In the genomic region with DNA sequence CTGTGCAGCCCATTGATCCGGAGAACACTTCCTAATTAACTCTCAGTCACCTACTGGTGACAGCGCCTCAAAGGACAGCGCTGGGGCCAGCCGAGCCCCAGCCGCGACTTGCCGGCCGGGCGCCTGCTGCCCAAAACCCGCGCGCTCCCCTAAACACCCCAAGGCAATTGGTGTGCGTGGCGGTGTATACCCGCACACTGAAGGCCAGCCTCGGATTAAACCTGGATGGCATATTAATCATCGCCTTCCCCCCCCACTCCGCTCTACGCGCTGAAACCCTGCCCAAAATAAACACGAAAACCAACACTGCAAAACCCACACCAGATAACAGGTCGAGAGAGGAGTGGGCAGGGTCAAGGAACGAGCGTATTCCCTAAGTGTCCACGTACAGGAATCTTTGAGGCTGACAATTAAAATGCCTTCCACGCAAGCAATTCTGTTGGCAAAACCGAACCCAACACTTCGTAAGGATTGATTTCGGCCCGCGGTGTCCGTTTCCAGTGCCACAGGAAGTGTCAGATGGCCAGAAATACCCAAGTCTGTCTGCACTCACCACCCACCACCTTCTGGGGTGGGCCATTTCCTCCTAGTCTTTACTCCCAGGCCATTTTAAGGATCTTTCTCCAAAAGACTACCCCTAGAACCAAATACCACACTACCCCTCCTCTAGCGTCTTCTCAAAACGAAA, we compare ENCODE assay signal across 8 cellular contexts. TPM values are rescaled to one million over a fixed set of nuclear protein-coding genes. Genes with fewer than 3 reads are reported as not detected.
DNase-seq lines count a peak whose midpoint lies in the region; ATAC-seq and TF ChIP-seq lines count a peak whose summit lies in the region.

No MANE protein-coding gene starts in this region.

- no peak for TF ChIP-seq POLR2A in erythroblast (IDR thresholded peaks at IDR 0.05; ENCODE audit: low read length)

- H3K27ac ChIP-seq in Panc1 (ENCODE audit: low read length), result peak overlapping the region; percentile 75
- no peak overlapping the region for H3K27ac ChIP-seq in parathyroid adenoma

- H3K4me2 ChIP-seq in parathyroid adenoma (ENCODE audit: low read length), result peak overlapping the region; percentile 90

- no peak for ATAC-seq in Panc1
- no peak for ATAC-seq in GM21529 (IDR thresholded peaks at IDR 0.05; ENCODE audit: unreplicated experiment)

- in situ Hi-C loops in Panc1 (cut with HindIII; ENCODE audit: low pct_unique_long_range_greater_than_20kb, low sequenced_read_pairs), result no loop called here

- no peaks in the 10 kb centered on the region for H3K9me3 ChIP-seq in Panc1 (ENCODE audit: control insufficient read depth, insufficient read depth, low read depth, low read length)
- no peaks in the 10 kb centered on the region for H3K9me3 ChIP-seq in parathyroid adenoma (ENCODE audit: control insufficient read depth, low read length)

- peak overlapping the region; percentile 75 for H3K4me3 ChIP-seq in GM08714 (ENCODE audit: low read length)
- H3K4me3 ChIP-seq in Panc1 (ENCODE audit: low read depth in 2 of 2, low read length in 2 of 2), result peak overlapping the region; percentile 53 to 64
- peak overlapping the region; percentile 60 for H3K4me3 ChIP-seq in parathyroid adenoma (ENCODE audit: low read depth, low read length)

- no peak for TF ChIP-seq CTCF in Panc1 (IDR thresholded peaks at IDR 0.05)
- no peak for TF ChIP-seq CTCF in parathyroid adenoma (IDR thresholded peaks at IDR 0.05)

- no peak overlapping the region for H2AFZ ChIP-seq in parathyroid adenoma

- no peak overlapping the region for H3K9ac ChIP-seq in parathyroid adenoma

- intact Hi-C loops in Panc1 (cut with micrococcal nuclease; ENCODE audit: unreplicated experiment), result loop anchor here (5.0 kb wide), 1 partner anchor 77 kb away; no protein-coding TSS in a partner anchor

- POLR2A ChIA-PET in Panc1 (lab: Charles Lee), result no interaction called here

- BruUV-seq in Panc1 (replicated peaks; lab: Mats Ljungman, UMichigan), result TSS peak; percentile 58

- peaks cover 4% of the 10 kb centered on the region for H3K79me2 ChIP-seq in parathyroid adenoma

- peaks cover 2% of the 10 kb centered on the region; the same call in 1 of the 2 replicates for H3K4me1 ChIP-seq in Panc1 (ENCODE audit: control insufficient read depth, insufficient read depth, low read length)
- peaks cover 3% of the 10 kb centered on the region for H3K4me1 ChIP-seq in parathyroid adenoma

- no peaks in the 10 kb centered on the region for H3K36me3 ChIP-seq in Panc1 (ENCODE audit: control insufficient read depth, insufficient read depth, low read length)
- no peaks in the 10 kb centered on the region for H3K36me3 ChIP-seq in parathyroid adenoma (ENCODE audit: control insufficient read depth, insufficient read depth, low read length)

- H3K27me3 ChIP-seq in Panc1 (ENCODE audit: control insufficient read depth, insufficient read depth, low read length) (no peaks in the 10 kb centered on the region), parathyroid adenoma (ENCODE audit: control insufficient read depth, insufficient read depth, low read length) (no peaks in the 10 kb centered on the region)

- DNase-seq in Panc1 (ENCODE audit: low read depth, low spot score), result no peak
- DNase-seq in erythroblast (lab: John Stamatoyannopoulos, UW), result peak; percentile 24 to 48
- no peak for DNase-seq in GM19238 (ENCODE audit: insufficient read length, low spot score)
- no peak for DNase-seq in SHP77 (lab: John Stamatoyannopoulos, UW)
- DNase-seq in NOMO-1 treated with DMSO at 0.1 percent for 48 hours (lab: John Stamatoyannopoulos, UW; ENCODE audit: unreplicated experiment), result no peak

- CTCF ChIA-PET in Panc1 (lab: Charles Lee), result interaction anchor here (0.7 kb wide), 2 partner anchors 12 to 114 kb away, joined by 3 to 5 read pairs; no protein-coding TSS in a partner anchor

RNA-seq across cellular contexts. Expression of a gene that starts 2.7 kb away (rescaled TPM):
- 48.3 TPM for total RNA-seq in Panc1 (2021; ENCODE audit: unreplicated experiment)
- 33.8 TPM for polyA plus RNA-seq in Panc1 (2012; ENCODE audit: insufficient read length)

Comparison
In these comparisons a context has a peak if more than half of its experiments do, and no peak if none do; other contexts are left out.
1. DNase-seq: peak in erythroblast (2 of 2); none in Panc1 (single experiment), GM19238 (single experiment), SHP77 (0 of 2) and NOMO-1 treated with DMSO at 0.1 percent for 48 hours (single experiment).
2. Peak in every context shown above with its lines, with median percentiles within 50 percentile points of each other: H3K4me3 ChIP-seq.